8 cellular contexts compared by ENCODE assay signal in the genomic region with DNA sequence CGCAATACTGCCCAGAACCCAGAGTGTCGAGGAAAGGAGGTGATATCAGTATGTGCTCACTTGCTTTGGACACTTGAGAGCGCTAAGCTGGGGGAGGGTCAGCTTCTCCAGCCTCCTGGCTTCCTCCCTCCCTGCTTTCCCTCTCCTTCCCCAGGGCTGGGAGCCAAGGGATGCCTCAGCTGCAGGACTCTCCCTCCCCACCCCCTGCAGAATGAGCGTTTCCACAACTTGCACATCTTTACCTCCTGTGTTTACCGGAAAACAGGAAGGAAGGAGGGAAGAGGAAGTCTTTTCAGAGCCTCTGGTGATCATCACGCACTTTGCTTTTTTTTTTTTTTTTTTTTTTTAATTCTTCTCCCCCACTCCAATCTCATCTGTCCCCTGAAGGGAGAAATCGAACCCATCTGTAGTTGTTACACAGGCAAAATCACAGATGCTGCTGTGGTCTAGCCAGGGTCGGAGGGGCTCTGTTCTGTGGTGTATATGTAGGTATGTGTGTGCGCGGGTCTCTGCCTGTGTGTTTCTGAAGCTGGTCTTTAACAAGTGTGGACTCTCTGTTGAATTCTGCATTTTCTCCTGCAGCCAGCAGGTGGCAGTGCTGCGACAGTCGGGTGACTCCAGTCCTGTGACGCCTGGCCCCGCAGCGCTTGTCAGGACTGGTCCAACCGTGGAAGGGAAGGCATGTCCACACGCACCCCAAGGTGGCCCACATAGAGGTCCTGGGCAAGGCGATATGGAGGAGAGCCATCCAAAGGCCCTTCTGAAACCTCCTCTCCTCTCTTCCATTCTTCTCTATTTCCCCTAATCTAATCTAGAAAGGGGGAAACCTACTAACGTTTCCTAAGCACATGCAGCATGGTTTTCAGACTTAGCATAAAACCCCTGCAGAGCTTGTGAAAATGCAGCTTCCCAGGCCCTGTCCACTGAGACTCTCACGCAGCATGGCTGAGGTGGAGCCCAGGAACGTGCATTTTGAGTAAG.
A peak's percentile ranks its signal among the peaks of the same experiment; 100 is the strongest.
DNase-seq lines count a peak whose midpoint lies in the region; ATAC-seq and TF ChIP-seq lines count a peak whose summit lies in the region.

No MANE protein-coding gene starts in this region.

- peaks cover 3% of the 10 kb centered on the region for H3K36me3 Mint-ChIP-seq in activated CD4-positive, alpha-beta T cell treated with anti-CD3 and anti-CD28 coated beads, Interleukin-2, amount 10 ng/mL, durations not matched to agents 7 days and 5 days (ENCODE audit: low read depth)

- H3K36me3 ChIP-seq in BJ (ENCODE audit: control insufficient read depth, insufficient read depth, low read length) (no peaks in the 10 kb centered on the region), left lung (no peaks in the 10 kb centered on the region)

- peak; percentile 92 for TF ChIP-seq CTCF in BJ (IDR thresholded peaks at IDR 0.05; ENCODE audit: insufficient read depth, low read depth, low read length)
- peak; percentile 81 for TF ChIP-seq CTCF in coronary artery (IDR thresholded peaks at IDR 0.05)
- TF ChIP-seq CTCF in left lung (IDR thresholded peaks at IDR 0.05), result peak; percentile 69 to 86

- no peaks in the 10 kb centered on the region for H3K9me3 ChIP-seq in left lung

- peaks cover 0 to 8% of the 10 kb centered on the region in 2 donors for H3K4me1 ChIP-seq in left lung

- DNase-seq in BJ (ENCODE audit: low read depth), result peak; percentile 4
- DNase-seq in GM19240 (ENCODE audit: insufficient read length, low spot score), result peak; percentile 86
- peak; percentile 69 for DNase-seq in NCI-H748 treated with DMSO at 0.1 percent for 48 hours (lab: John Stamatoyannopoulos, UW)
- DNase-seq in activated CD4-positive, alpha-beta T cell treated with anti-CD3 and anti-CD28 coated beads, Interleukin-2, amount 10 ng/mL, durations not matched to agents 7 days and 5 days, result peak; percentile 83
- peak; percentile 83 for DNase-seq in coronary artery (ENCODE audit: low spot score)
- DNase-seq in left lung, result peak; percentile 80 to 90
- DNase-seq in stimulated activated CD4-positive, alpha-beta T cell treated with anti-CD3 and anti-CD28 coated beads, TNF-alpha, amount 100 ng/mL, for 1 hour (ENCODE audit: low read depth in 3 of 3, low spot score in 1 of 3), result peak; percentile 35 to 69 (median 47)

- POLR2A ChIA-PET in BJ (lab: Charles Lee), result no interaction called here
- POLR2A ChIA-PET in activated CD4-positive, alpha-beta T cell treated with anti-CD3 and anti-CD28 coated beads, Interleukin-2, amount 10 ng/mL, durations not matched to agents 7 days and 5 days (lab: Charles Lee), result no interaction called here

- H3K27me3 ChIP-seq in BJ (ENCODE audit: control insufficient read depth, insufficient read depth, low read length), result peaks cover 3% of the 10 kb centered on the region; the same call in 1 of the 2 replicates
- peaks cover 0 to 44% of the 10 kb centered on the region in 2 donors for H3K27me3 ChIP-seq in left lung

- intact Hi-C loops in left lung (cut with DNase I), result loop anchor here (5.0 to 10.0 kb wide), 2 partner anchors 256 to 264 kb away; a partner anchor contains a TSS

- CTCF ChIA-PET in BJ (lab: Yijun Ruan, JAX), result interaction anchor here (0.6 to 2.3 kb wide), 18 partner anchors 9 to 1822 kb away, joined by 3 to 21 read pairs (median 4); no protein-coding TSS in a partner anchor
- CTCF ChIA-PET in activated CD4-positive, alpha-beta T cell treated with anti-CD3 and anti-CD28 coated beads, Interleukin-2, amount 10 ng/mL, durations not matched to agents 7 days and 5 days (lab: Charles Lee), result interaction anchor here (0.6 to 1.8 kb wide), 9 partner anchors 11 to 271 kb away, joined by 3 to 13 read pairs (median 4); no protein-coding TSS in a partner anchor

- H3K4me1 Mint-ChIP-seq in activated CD4-positive, alpha-beta T cell treated with anti-CD3 and anti-CD28 coated beads, Interleukin-2, amount 10 ng/mL, durations not matched to agents 7 days and 5 days, result peaks cover 21% of the 10 kb centered on the region

- peaks cover 47% of the 10 kb centered on the region for H3K27me3 Mint-ChIP-seq in activated CD4-positive, alpha-beta T cell treated with anti-CD3 and anti-CD28 coated beads, Interleukin-2, amount 10 ng/mL, durations not matched to agents 7 days and 5 days

- H3K4me3 ChIP-seq in BJ (ENCODE audit: low read depth, low read length) (no peak overlapping the region), coronary artery (peak overlapping the region; percentile 53), left lung (no peak overlapping the region)

- peak overlapping the region; percentile 33 for H3K27ac Mint-ChIP-seq in activated CD4-positive, alpha-beta T cell treated with anti-CD3 and anti-CD28 coated beads, Interleukin-2, amount 10 ng/mL, durations not matched to agents 7 days and 5 days

- H3K27ac ChIP-seq in coronary artery (no peak overlapping the region), left lung (no peak overlapping the region)

- no peak overlapping the region for H3K4me3 Mint-ChIP-seq in activated CD4-positive, alpha-beta T cell treated with anti-CD3 and anti-CD28 coated beads, Interleukin-2, amount 10 ng/mL, durations not matched to agents 7 days and 5 days

- H3K9me3 Mint-ChIP-seq in activated CD4-positive, alpha-beta T cell treated with anti-CD3 and anti-CD28 coated beads, Interleukin-2, amount 10 ng/mL, durations not matched to agents 7 days and 5 days, result peaks cover 7% of the 10 kb centered on the region

- peak; percentile 80 for ATAC-seq in HG03565 (IDR thresholded peaks at IDR 0.05; ENCODE audit: unreplicated experiment)
- ATAC-seq in left lung, result peak; percentile 98

Comparison
In these comparisons a context has a peak if more than half of its experiments do, and no peak if none do; other contexts are left out.
1. DNase-seq: peak in every context shown above with its lines; median percentile 86 in GM19240; 85 in left lung; 83 in activated CD4-positive, alpha-beta T cell treated with anti-CD3 and anti-CD28 coated beads, Interleukin-2, amount 10 ng/mL, durations not matched to agents 7 days and 5 days; 83 in coronary artery; 69 in NCI-H748 treated with DMSO at 0.1 percent for 48 hours; 47 in stimulated activated CD4-positive, alpha-beta T cell treated with anti-CD3 and anti-CD28 coated beads, TNF-alpha, amount 100 ng/mL, for 1 hour; 4 in BJ.